Comparison of ENCODE assay signal across 9 cellular contexts in the genomic region with DNA sequence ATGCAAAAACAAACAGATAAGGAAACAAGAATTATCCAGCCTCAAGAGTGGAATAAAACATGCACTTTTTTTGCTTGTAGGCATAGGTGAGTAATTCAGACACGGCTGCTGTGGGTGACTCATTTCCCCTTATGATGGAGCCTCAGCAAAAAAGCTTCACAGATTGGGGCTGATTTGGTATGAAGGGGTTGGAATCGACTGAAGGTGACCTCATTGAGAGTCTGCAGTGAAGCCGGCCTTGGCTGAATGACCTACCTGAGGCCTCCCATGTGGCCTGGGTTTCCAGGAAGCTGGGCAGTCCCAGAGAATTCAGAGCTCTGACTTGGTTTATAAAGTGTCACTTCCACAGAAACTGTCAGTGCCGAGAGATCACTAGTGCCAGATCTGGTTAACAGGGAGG. TPM values are rescaled to one million over a fixed set of nuclear protein-coding genes. Genes with fewer than 3 reads are reported as not detected.
A peak's percentile ranks its signal among the peaks of the same experiment; 100 is the strongest.
DNase-seq lines count a peak whose midpoint lies in the region; ATAC-seq, FAIRE-seq and TF ChIP-seq lines count a peak whose summit lies in the region.
"Had no signal": no experiment of that assay in that cellular context is flagged by ENCODE, and none has a peak within 500 bp of the region (broad histone marks: within the 10 kb centered on the region; RNA-seq: fewer than 3 reads in every experiment).

No MANE protein-coding gene starts in this region.

- TF ChIP-seq CTCF in kidney epithelial cell (IDR thresholded peaks at IDR 0.05; ENCODE audit: insufficient read depth, low read length, poor library complexity, severe bottlenecking), result no peak

- H3K36me3 Mint-ChIP-seq in activated T-cell treated with anti-CD3 and anti-CD28 coated beads, Interleukin-2, amount 50 U/mL, for 4 hours (ENCODE audit: insufficient read depth), result no peaks in the 10 kb centered on the region

- DNase-seq in HK-2 (ENCODE audit: unreplicated experiment), result peak; percentile 53
- peak; percentile 23 for DNase-seq in activated T-cell treated with anti-CD3 and anti-CD28 coated beads, Interleukin-2, amount 50 U/mL, for 4 hours
- peak; percentile 78 for DNase-seq in kidney epithelial cell (ENCODE audit: low read depth)
- no peak for DNase-seq in HTR-8/SVneo (ENCODE audit: insufficient read length, low spot score)
- no peak for DNase-seq in NCI-H1105 treated with DMSO at 0.1 percent for 48 hours (lab: John Stamatoyannopoulos, UW)
- DNase-seq: NCI-H2171 treated with DMSO at 0.1 percent for 48 hours had no signal

- H3K4me2 ChIP-seq in BLaER1, result peak overlapping the region; percentile 77

- peak; percentile 92 to 95 for ATAC-seq in activated T-cell treated with anti-CD3 and anti-CD28 coated beads, Interleukin-2, amount 50 U/mL, for 4 hours
- ATAC-seq in HG03565 (IDR thresholded peaks at IDR 0.05; ENCODE audit: unreplicated experiment) (no peak), HG03378 (IDR thresholded peaks at IDR 0.05; ENCODE audit: unreplicated experiment) (no peak)

- H3K9ac ChIP-seq in BLaER1, result 0 out of 2 replicates have a peak overlapping the region, but pooled peaks have one; percentile 16

- no peaks in the 10 kb centered on the region for H3K27me3 Mint-ChIP-seq in activated T-cell treated with anti-CD3 and anti-CD28 coated beads, Interleukin-2, amount 50 U/mL, for 4 hours (ENCODE audit: low read depth)

- H3K4me1 Mint-ChIP-seq in activated T-cell treated with anti-CD3 and anti-CD28 coated beads, Interleukin-2, amount 50 U/mL, for 4 hours (ENCODE audit: low read depth), result peaks cover 29% of the 10 kb centered on the region

- no peaks in the 10 kb centered on the region for H4K20me1 ChIP-seq in BLaER1

- peaks cover 78% of the 10 kb centered on the region for H3K4me1 ChIP-seq in BLaER1

- H3K9me3 ChIP-seq in BLaER1, result no peaks in the 10 kb centered on the region

- peak overlapping the region; percentile 36 for H3K4me3 Mint-ChIP-seq in activated T-cell treated with anti-CD3 and anti-CD28 coated beads, Interleukin-2, amount 50 U/mL, for 4 hours

- no peaks in the 10 kb centered on the region for H3K27me3 ChIP-seq in BLaER1
- no peaks in the 10 kb centered on the region for H3K27me3 ChIP-seq in kidney epithelial cell (ENCODE audit: control insufficient read depth, insufficient read depth, low read length)

- H3K27ac ChIP-seq in BLaER1, result peak overlapping the region; percentile 57

- H3K36me3 ChIP-seq in BLaER1 (no peaks in the 10 kb centered on the region), kidney epithelial cell (ENCODE audit: control insufficient read depth, insufficient read depth, low read length) (no peaks in the 10 kb centered on the region)

- no peak for FAIRE-seq in HTR-8/SVneo (lab: Jason Lieb, UNC)

- H3K4me3 ChIP-seq in BLaER1 (no peak overlapping the region), kidney epithelial cell (ENCODE audit: low read depth, low read length) (no peak overlapping the region)

- H3K9me3 Mint-ChIP-seq in activated T-cell treated with anti-CD3 and anti-CD28 coated beads, Interleukin-2, amount 50 U/mL, for 4 hours, result no peaks in the 10 kb centered on the region

RNA-seq across cellular contexts. Expression of a gene that starts 34.2 kb away (rescaled TPM):
- total RNA-seq in activated T-cell treated with anti-CD3 and anti-CD28 coated beads, Interleukin-2, amount 50 U/mL, for 4 hours, result not detected
- total RNA-seq in kidney epithelial cell, result not detected in 2 replicates

Comparison
In these comparisons a context has a peak if more than half of its experiments do, and no peak if none do; other contexts are left out.
1. DNase-seq: peak in HK-2 (single experiment), activated T-cell treated with anti-CD3 and anti-CD28 coated beads, Interleukin-2, amount 50 U/mL, for 4 hours (single experiment) and kidney epithelial cell (single experiment); none in HTR-8/SVneo (single experiment) and NCI-H1105 treated with DMSO at 0.1 percent for 48 hours (single experiment).
2. ATAC-seq: peak in activated T-cell treated with anti-CD3 and anti-CD28 coated beads, Interleukin-2, amount 50 U/mL, for 4 hours (2 of 2); none in HG03565 (single experiment) and HG03378 (single experiment).